ENCODE assay signal across 7 cellular contexts in genomic region chr9:122078557-122078956, GRCh38.
"Had no signal": no experiment of that assay in that cellular context is flagged by ENCODE, and none has a peak within 500 bp of the region (broad histone marks: within the 10 kb centered on the region; RNA-seq: fewer than 3 reads in every experiment).

No MANE protein-coding gene starts in this region.

- H3K9ac ChIP-seq: GM23248 had no signal

- DNase-seq: GM23248, GOT3, H9, HCEC 1CT, KG1 had no signal

- FAIRE-seq: HTR-8/SVneo had no signal

- H2AFZ ChIP-seq: GM23248 had no signal

- H3K4me3 Mint-ChIP-seq: H9 had no signal

- H3K4me3 ChIP-seq: GM23248 had no signal

- H3K27ac ChIP-seq: GM23248 had no signal

- H3K27ac Mint-ChIP-seq: H9, IgD-negative memory B cell had no signal

- H3K4me1 Mint-ChIP-seq: H9, IgD-negative memory B cell had no signal

- H3K27me3 Mint-ChIP-seq: IgD-negative memory B cell had no signal
